Comparison of ENCODE assay signal across 7 cellular contexts in the genomic region with DNA sequence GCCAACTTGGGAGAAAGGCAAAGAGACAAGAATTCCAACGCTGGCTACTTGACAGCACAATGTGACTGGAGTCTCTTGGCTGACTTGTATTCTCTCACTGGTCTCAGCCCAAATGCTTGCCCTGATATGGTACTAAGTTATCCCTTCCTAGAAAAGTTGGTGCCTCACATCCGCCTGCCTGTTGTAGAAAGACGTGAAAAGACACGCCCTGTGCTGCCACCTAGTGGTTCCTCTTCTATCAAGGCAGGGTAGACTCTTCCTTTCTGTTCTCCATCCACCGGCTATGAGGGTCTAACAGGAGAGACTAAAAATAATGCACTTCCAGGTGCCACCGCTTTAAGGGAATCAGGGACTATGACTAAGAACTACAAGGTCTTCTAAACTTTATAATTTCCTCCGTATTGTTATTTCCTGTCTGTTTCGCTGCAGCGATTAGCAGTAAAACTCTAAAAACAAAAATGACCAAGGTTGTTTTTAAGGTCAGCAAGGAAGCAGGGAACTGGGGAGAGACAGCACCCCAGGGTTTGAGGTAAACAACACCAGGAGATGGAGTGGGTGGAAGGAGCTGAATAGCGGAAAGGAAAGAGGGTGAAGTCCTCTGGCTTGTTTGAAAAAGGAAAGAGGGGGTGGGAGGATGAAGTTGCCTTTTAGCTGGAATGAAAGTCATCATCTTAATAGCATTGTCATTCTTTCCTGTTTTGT.
A peak's percentile ranks its signal among the peaks of the same experiment; 100 is the strongest.
DNase-seq lines count a peak whose midpoint lies in the region; ATAC-seq lines count a peak whose summit lies in the region.

No MANE protein-coding gene starts in this region.

- no peaks in the 10 kb centered on the region for H3K27me3 ChIP-seq in effector memory CD4-positive, alpha-beta T cell (replicated peaks; ENCODE audit: control insufficient read depth, insufficient read depth, low read length, poor library complexity, severe bottlenecking)
- H3K27me3 ChIP-seq in mesenchymal stem cell (ENCODE audit: control insufficient read depth in 1 of 2, insufficient read depth in 1 of 2, low read length in 2 of 2), result no peaks in the 10 kb centered on the region

- H3K23ac ChIP-seq in mesenchymal stem cell (ENCODE audit: low read length in 2 of 2), result no peak overlapping the region

- WGBS in mesenchymal stem cell, result 18% methylated on average over 10 of the region's 10 CpGs

- H3K4me1 ChIP-seq in effector memory CD4-positive, alpha-beta T cell (ENCODE audit: control insufficient read depth, insufficient read depth, low read length, poor library complexity, severe bottlenecking), result peaks cover 7% of the 10 kb centered on the region
- peaks cover 10% of the 10 kb centered on the region for H3K4me1 ChIP-seq in mesenchymal stem cell (ENCODE audit: control insufficient read depth, insufficient read depth, low read depth, low read length)

- no peak overlapping the region for H3K27ac ChIP-seq in effector memory CD4-positive, alpha-beta T cell (ENCODE audit: insufficient read depth, low read length, poor library complexity, severe bottlenecking)
- no peak overlapping the region for H3K27ac ChIP-seq in mesenchymal stem cell (ENCODE audit: low read length, poor library complexity, severe bottlenecking)

- H2BK5ac ChIP-seq in mesenchymal stem cell (ENCODE audit: low read depth, low read length, poor library complexity, severe bottlenecking), result no peak overlapping the region

- H3K4me3 ChIP-seq in effector memory CD4-positive, alpha-beta T cell (ENCODE audit: insufficient read depth, low read depth, low read length, poor library complexity, severe bottlenecking), result no peak overlapping the region
- H3K4me3 ChIP-seq in mesenchymal stem cell (ENCODE audit: insufficient read depth in 1 of 2, low read depth in 1 of 2, low read length in 2 of 2), result no peak overlapping the region

- H3K4me2 ChIP-seq in mesenchymal stem cell (ENCODE audit: low read length, poor library complexity, severe bottlenecking), result no peak overlapping the region

- H3K9ac ChIP-seq in mesenchymal stem cell (ENCODE audit: low read length), result peak overlapping the region; percentile 64

- H2AFZ ChIP-seq in mesenchymal stem cell (ENCODE audit: low read depth, low read length), result peak overlapping the region; percentile 36

- H3K9me3 ChIP-seq in effector memory CD4-positive, alpha-beta T cell (ENCODE audit: control insufficient read depth, low read length), result no peaks in the 10 kb centered on the region
- no peaks in the 10 kb centered on the region for H3K9me3 ChIP-seq in mesenchymal stem cell (ENCODE audit: control insufficient read depth, low read length)

- no peak overlapping the region for H3K18ac ChIP-seq in mesenchymal stem cell (ENCODE audit: low read depth in 1 of 2, low read length in 2 of 2)

- no peak overlapping the region for H2BK15ac ChIP-seq in mesenchymal stem cell (ENCODE audit: low read depth, poor library complexity, severe bottlenecking)

- peak; percentile 62 for ATAC-seq in GM18511 (IDR thresholded peaks at IDR 0.05; ENCODE audit: unreplicated experiment)

- no peaks in the 10 kb centered on the region for H3K79me1 ChIP-seq in mesenchymal stem cell (replicated peaks; ENCODE audit: low read length, poor library complexity, severe bottlenecking)

- H4K8ac ChIP-seq in mesenchymal stem cell (ENCODE audit: low read length), result no peak overlapping the region

- H4K91ac ChIP-seq in mesenchymal stem cell (ENCODE audit: low read length), result no peak overlapping the region

- peak overlapping the region in 1 of 2 experiments; percentile 12 for H3K4ac ChIP-seq in mesenchymal stem cell (ENCODE audit: low read depth in 1 of 2, low read length in 2 of 2)

- H2BK12ac ChIP-seq in mesenchymal stem cell (ENCODE audit: low read length in 2 of 2), result no peak overlapping the region

- H2BK120ac ChIP-seq in mesenchymal stem cell (ENCODE audit: low read depth, low read length), result no peak overlapping the region

- no peak overlapping the region for H3K14ac ChIP-seq in mesenchymal stem cell (ENCODE audit: low read length in 2 of 2)

- H3K36me3 ChIP-seq in effector memory CD4-positive, alpha-beta T cell (ENCODE audit: control insufficient read depth, insufficient read depth, low read length), result no peaks in the 10 kb centered on the region
- no peaks in the 10 kb centered on the region for H3K36me3 ChIP-seq in mesenchymal stem cell (ENCODE audit: control insufficient read depth in 1 of 2, insufficient read depth in 2 of 2, low read depth in 1 of 2, low read length in 2 of 2)

- H2AK5ac ChIP-seq in mesenchymal stem cell (ENCODE audit: low read length, severe bottlenecking), result no peak overlapping the region

- peak; percentile 86 for DNase-seq in HT1080 (ENCODE audit: low read depth)
- peak; percentile 70 for DNase-seq in NK-92 treated with Interleukin-12 subunit alpha and Interleukin-12 subunit beta, amount 100 ng/mL, for 24 hours (lab: John Stamatoyannopoulos, UW)
- DNase-seq in activated CD8-positive, alpha-beta memory T cell treated with anti-CD3 and anti-CD28 coated beads for 1 hour (ENCODE audit: extremely low read depth in 1 of 2, low read depth in 1 of 2), result peak; percentile 68 to 73
- peak; percentile 58 to 76 (median 62) for DNase-seq in effector memory CD4-positive, alpha-beta T cell
- DNase-seq in mesenchymal stem cell, result peak; percentile 87
- DNase-seq in stimulated activated CD8-positive, alpha-beta memory T cell treated with anti-CD3 and anti-CD28 coated beads, Interleukin-15, amount 100 ng/mL, for 24 hours (ENCODE audit: low read depth), result peak; percentile 63
